Comparison of ENCODE assay signal across 9 cellular contexts in the genomic region with DNA sequence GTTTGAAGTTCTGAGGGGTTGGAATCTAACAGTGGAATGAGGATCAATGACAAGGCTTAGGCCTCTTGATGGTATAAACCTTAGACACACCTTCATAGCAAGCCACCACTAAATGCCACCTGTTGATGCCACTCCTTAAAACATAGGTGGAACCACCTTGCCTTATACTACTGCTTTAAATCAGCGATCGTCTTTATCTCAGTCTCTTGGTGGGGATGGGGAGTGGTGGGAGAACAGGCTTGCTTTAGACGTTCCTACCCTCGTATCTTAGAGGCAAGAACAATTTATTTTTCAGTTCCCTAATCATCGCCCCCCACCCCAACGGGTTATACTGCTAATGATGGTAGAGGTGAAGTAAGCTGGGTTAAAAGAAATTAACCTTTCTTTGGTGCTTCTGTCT. TPM values are rescaled to one million over a fixed set of nuclear protein-coding genes. Genes with fewer than 3 reads are reported as not detected.
DNase-seq lines count a peak whose midpoint lies in the region; ATAC-seq and TF ChIP-seq lines count a peak whose summit lies in the region.
"Had no signal": no experiment of that assay in that cellular context is flagged by ENCODE, and none has a peak within 500 bp of the region (broad histone marks: within the 10 kb centered on the region; RNA-seq: fewer than 3 reads in every experiment).

No MANE protein-coding gene starts in this region.

- H3K4ac ChIP-seq in mesendoderm (ENCODE audit: low read depth, low read length) = no peak overlapping the region

- H3K4me2 ChIP-seq in mesendoderm (ENCODE audit: low read length) = peak overlapping the region; percentile 21

- H3K27me3 ChIP-seq in cardiac muscle cell (no peaks in the 10 kb centered on the region), mesendoderm (ENCODE audit: insufficient read depth, low read length, poor library complexity) (no peaks in the 10 kb centered on the region), upper lobe of right lung (no peaks in the 10 kb centered on the region)

- WGBS in mesendoderm (ENCODE audit: extremely low coverage, insufficient coverage, low lambda C conversion rate) = no CpG with 5 or more reads among the region's 6 CpGs

- H3K27ac ChIP-seq in cardiac muscle cell = no peak overlapping the region
- no peak overlapping the region for H3K27ac ChIP-seq in mesendoderm (ENCODE audit: low read depth, low read length)
- H3K27ac ChIP-seq in upper lobe of right lung = peak overlapping the region; percentile 14

- TF ChIP-seq CTCF in cardiac muscle cell (IDR thresholded peaks at IDR 0.05; ENCODE audit: low read depth, low read length) (no peak), astrocyte of the cerebellum (IDR thresholded peaks at IDR 0.05; ENCODE audit: low read depth, low read length, missing control alignments) (no peak), upper lobe of right lung (IDR thresholded peaks at IDR 0.05) (no peak)

- no peak overlapping the region for H4K8ac ChIP-seq in mesendoderm (ENCODE audit: low read depth, low read length)

- no peak overlapping the region for H2BK15ac ChIP-seq in mesendoderm (replicated peaks; ENCODE audit: low read depth)

- H2BK120ac ChIP-seq in mesendoderm (ENCODE audit: low read depth, low read length) = no peak overlapping the region

- no peak overlapping the region for H2BK5ac ChIP-seq in mesendoderm (ENCODE audit: low read length)

- DNase-seq in cardiac muscle cell (ENCODE audit: low read depth in 1 of 2, low spot score in 1 of 2) = no peak
- no peak for DNase-seq in left cardiac atrium
- no peak for DNase-seq in astrocyte of the cerebellum (ENCODE audit: low read depth)
- peak; percentile 32 for DNase-seq in mesendoderm
- DNase-seq in upper lobe of right lung = no peak
- DNase-seq: NCI-H2171 treated with DMSO at 0.1 percent for 48 hours had no signal

- peak overlapping the region; percentile 44 for H3K56ac ChIP-seq in mesendoderm (ENCODE audit: low read length)

- ATAC-seq in left cardiac atrium (no peak), upper lobe of right lung (no peak), HG02642 (IDR thresholded peaks at IDR 0.05; ENCODE audit: poor library complexity, unreplicated experiment) (no peak), GM18517 (IDR thresholded peaks at IDR 0.05; ENCODE audit: unreplicated experiment) (no peak), GM19035 (IDR thresholded peaks at IDR 0.05; ENCODE audit: unreplicated experiment) (no peak)

- H3K9me3 ChIP-seq in cardiac muscle cell (ENCODE audit: low read depth) (no peaks in the 10 kb centered on the region), upper lobe of right lung (no peaks in the 10 kb centered on the region)

- in situ Hi-C loops in astrocyte of the cerebellum (cut with HindIII; ENCODE audit: low sequenced_read_pairs) = no loop called here

- no peaks in the 10 kb centered on the region for H3K36me3 ChIP-seq in cardiac muscle cell
- H3K36me3 ChIP-seq in mesendoderm (ENCODE audit: control insufficient read depth, insufficient read depth, low read length) = no peaks in the 10 kb centered on the region
- no peaks in the 10 kb centered on the region for H3K36me3 ChIP-seq in upper lobe of right lung

- intact Hi-C loops in left cardiac atrium (cut with DNase I) (no loop called here), upper lobe of right lung (cut with DNase I) (no loop called here)

- no peak overlapping the region for H4K5ac ChIP-seq in mesendoderm (ENCODE audit: low read length)

- peaks cover 14% of the 10 kb centered on the region for H3K4me1 ChIP-seq in cardiac muscle cell (ENCODE audit: low read depth)
- H3K4me1 ChIP-seq in mesendoderm (ENCODE audit: control insufficient read depth, low read depth, low read length) = peaks cover 7% of the 10 kb centered on the region
- H3K4me1 ChIP-seq in upper lobe of right lung = peaks cover 44% of the 10 kb centered on the region

- H3K18ac ChIP-seq in mesendoderm (ENCODE audit: low read length) = no peak overlapping the region

- H3K4me3 ChIP-seq in cardiac muscle cell (peak overlapping the region; percentile 93), astrocyte of the cerebellum (ENCODE audit: low read depth, low read length) (peak overlapping the region; percentile 72), mesendoderm (ENCODE audit: low read length) (no peak overlapping the region), upper lobe of right lung (peak overlapping the region; percentile 67)

- peaks cover 9% of the 10 kb centered on the region for H3K79me1 ChIP-seq in mesendoderm (ENCODE audit: low read length)

- no peak overlapping the region for H2AK5ac ChIP-seq in mesendoderm (ENCODE audit: low read length)

- H3K79me2 ChIP-seq in mesendoderm (ENCODE audit: control insufficient read depth, insufficient read depth, low read length) = peaks cover 30% of the 10 kb centered on the region

- H3K9ac ChIP-seq in mesendoderm (ENCODE audit: low read length) = peak overlapping the region; percentile 92

- H3K23ac ChIP-seq in mesendoderm (ENCODE audit: low read length) = no peak overlapping the region

RNA-seq across cellular contexts. Expression of a gene that starts 1.3 kb away (rescaled TPM):
- total RNA-seq in cardiac muscle cell = 6.6 and 8.8 TPM in 2 replicates
- 8.4 and 10.4 TPM in 2 replicates for polyA plus RNA-seq in cardiac muscle cell
- total RNA-seq in left cardiac atrium = 1 to 10 TPM; 6.3 to 6.6 TPM
- polyA plus RNA-seq in mesendoderm (2013, experiment 1 of 2) = 4.7 TPM
- 5.4 TPM for polyA plus RNA-seq in mesendoderm (2013, experiment 2 of 2)
- total RNA-seq in upper lobe of right lung = 9.8 TPM
